In the genomic region with DNA sequence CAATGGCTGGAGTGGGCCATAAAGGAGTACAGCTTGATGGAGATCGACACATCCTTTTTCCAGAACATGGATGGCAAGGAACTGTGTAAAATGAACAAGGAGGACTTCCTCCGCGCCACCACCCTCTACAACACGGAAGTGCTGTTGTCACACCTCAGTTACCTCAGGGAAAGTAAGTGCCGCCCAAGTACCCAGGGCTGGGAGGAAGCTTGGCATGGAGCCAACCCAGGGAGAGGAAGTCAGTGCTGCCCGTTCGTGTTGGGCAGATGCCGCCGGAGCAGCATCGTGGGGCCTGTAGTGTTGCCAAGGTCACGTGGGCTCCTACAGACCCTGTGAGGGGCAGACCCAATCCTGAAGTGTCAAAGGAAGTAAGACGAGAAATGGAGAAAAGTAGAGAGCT, we compare ENCODE assay signal across 9 cellular contexts.
DNase-seq lines count a peak whose midpoint lies in the region; ATAC-seq and TF ChIP-seq lines count a peak whose summit lies in the region.
"Had no signal": no experiment of that assay in that cellular context is flagged by ENCODE, and none has a peak within 500 bp of the region (broad histone marks: within the 10 kb centered on the region; RNA-seq: fewer than 3 reads in every experiment).

No MANE protein-coding gene starts in this region.

- H3K4me1 Mint-ChIP-seq in stimulated activated naive CD8-positive, alpha-beta T cell treated with anti-CD3 and anti-CD28 coated beads, Interleukin-15, Interleukin-2, amounts not matched to agents 100 ng/mL and 50 ng/mL, for 24 hours (ENCODE audit: low read depth), result peaks cover 42% of the 10 kb centered on the region
- H3K4me1 Mint-ChIP-seq in GM23338, result peaks cover 22% of the 10 kb centered on the region

- no peaks in the 10 kb centered on the region for H3K27me3 ChIP-seq in GM23338 (ENCODE audit: insufficient read depth)

- TF ChIP-seq CTCF in GM23338 (conservative IDR thresholded peaks at IDR 0.05; ENCODE audit: low read depth in 2 of 2), result no peak

- peaks cover 15% of the 10 kb centered on the region for H3K4me1 ChIP-seq in GM23338 (ENCODE audit: insufficient read depth)

- no peaks in the 10 kb centered on the region for H3K27me3 Mint-ChIP-seq in stimulated activated naive CD8-positive, alpha-beta T cell treated with anti-CD3 and anti-CD28 coated beads, Interleukin-15, Interleukin-2, amounts not matched to agents 100 ng/mL and 50 ng/mL, for 24 hours
- H3K27me3 Mint-ChIP-seq in GM23338 (ENCODE audit: insufficient read depth, low read depth, poor library complexity), result peaks cover 17% of the 10 kb centered on the region

- H3F3A ChIP-seq in GM23338 (replicated peaks; ENCODE audit: low read depth), result 0 out of 2 replicates have a peak, but pooled peaks cover 4% of the 10 kb centered on the region

- H3K27ac ChIP-seq in GM23338 (ENCODE audit: low read depth), result no peak overlapping the region

- no peaks in the 10 kb centered on the region for H3K36me3 ChIP-seq in GM23338 (ENCODE audit: insufficient read depth)

- no peak overlapping the region for H3K4me3 Mint-ChIP-seq in stimulated activated naive CD8-positive, alpha-beta T cell treated with anti-CD3 and anti-CD28 coated beads, Interleukin-15, Interleukin-2, amounts not matched to agents 100 ng/mL and 50 ng/mL, for 24 hours
- H3K4me3 Mint-ChIP-seq in GM23338, result no peak overlapping the region

- no peaks in the 10 kb centered on the region; the same call in 1 of the 2 replicates for H3K9me2 ChIP-seq in GM23338 (ENCODE audit: insufficient read depth)

- H3K9me3 Mint-ChIP-seq in stimulated activated naive CD8-positive, alpha-beta T cell treated with anti-CD3 and anti-CD28 coated beads, Interleukin-15, Interleukin-2, amounts not matched to agents 100 ng/mL and 50 ng/mL, for 24 hours, result no peaks in the 10 kb centered on the region
- H3K9me3 Mint-ChIP-seq in GM23338, result no peaks in the 10 kb centered on the region; the same call in 2 of the 3 replicates

- ATAC-seq in GM23338 (no peak), HG02763 (IDR thresholded peaks at IDR 0.05; ENCODE audit: unreplicated experiment) (no peak)

- H3K4me3 ChIP-seq in GM23338, result no peak overlapping the region

- peaks cover 59% of the 10 kb centered on the region for H3K36me3 Mint-ChIP-seq in stimulated activated naive CD8-positive, alpha-beta T cell treated with anti-CD3 and anti-CD28 coated beads, Interleukin-15, Interleukin-2, amounts not matched to agents 100 ng/mL and 50 ng/mL, for 24 hours (ENCODE audit: low read depth)
- H3K36me3 Mint-ChIP-seq in GM23338 (ENCODE audit: low read depth), result no peaks in the 10 kb centered on the region

- no peak overlapping the region for H2AFZ ChIP-seq in GM23338

- H3K4me2 ChIP-seq in GM23338, result no peak overlapping the region

- H3K27ac Mint-ChIP-seq in stimulated activated naive CD8-positive, alpha-beta T cell treated with anti-CD3 and anti-CD28 coated beads, Interleukin-15, Interleukin-2, amounts not matched to agents 100 ng/mL and 50 ng/mL, for 24 hours, result peak overlapping the region; percentile 83
- H3K27ac Mint-ChIP-seq in GM23338, result no peak overlapping the region

- DNase-seq in NCI-H2171 treated with DMSO at 0.1 percent for 48 hours (lab: John Stamatoyannopoulos, UW) (peak; percentile 1), NCI-H2171 (lab: John Stamatoyannopoulos, UW) (no peak), kidney tubule cell (ENCODE audit: low spot score) (peak; percentile 82), GM23338 (ENCODE audit: low spot score) (no peak), T1000 (lab: John Stamatoyannopoulos, UW) (no peak)
- peak; percentile 48 for DNase-seq in activated CD8-positive, alpha-beta memory T cell treated with anti-CD3 and anti-CD28 coated beads, Interleukin-2, amount 50 U/mL, for 4 hours
- DNase-seq: HCEC 1CT had no signal

- no peaks in the 10 kb centered on the region for H4K20me1 ChIP-seq in GM23338 (replicated peaks; ENCODE audit: insufficient read depth)

- H3K79me2 ChIP-seq in GM23338 (replicated peaks; ENCODE audit: insufficient read depth), result no peaks in the 10 kb centered on the region

TF ChIP-seq in GM23338, 12 proteins besides CTCF, POLR2A, EP300 and RAD21 (continues in another document):
- TF ChIP-seq CREB1 (CRISPR knock-in tag; IDR thresholded peaks at IDR 0.05; ENCODE audit: low read depth), result no peak
- TF ChIP-seq STAT1 (IDR thresholded peaks at IDR 0.05; ENCODE audit: unreplicated experiment), result no peak
- no peak for TF ChIP-seq EZH2phosphoT487 (IDR thresholded peaks at IDR 0.05; ENCODE audit: unreplicated experiment)
- TF ChIP-seq NANOG (IDR thresholded peaks at IDR 0.05; ENCODE audit: borderline replicate concordance), result no peak
- no peak for TF ChIP-seq ZNF114 (CRISPR knock-in tag; IDR thresholded peaks at IDR 0.05)
- no peak for TF ChIP-seq POLR2AphosphoS5 (IDR thresholded peaks at IDR 0.05; ENCODE audit: low read depth)
- TF ChIP-seq, protein P1, sequence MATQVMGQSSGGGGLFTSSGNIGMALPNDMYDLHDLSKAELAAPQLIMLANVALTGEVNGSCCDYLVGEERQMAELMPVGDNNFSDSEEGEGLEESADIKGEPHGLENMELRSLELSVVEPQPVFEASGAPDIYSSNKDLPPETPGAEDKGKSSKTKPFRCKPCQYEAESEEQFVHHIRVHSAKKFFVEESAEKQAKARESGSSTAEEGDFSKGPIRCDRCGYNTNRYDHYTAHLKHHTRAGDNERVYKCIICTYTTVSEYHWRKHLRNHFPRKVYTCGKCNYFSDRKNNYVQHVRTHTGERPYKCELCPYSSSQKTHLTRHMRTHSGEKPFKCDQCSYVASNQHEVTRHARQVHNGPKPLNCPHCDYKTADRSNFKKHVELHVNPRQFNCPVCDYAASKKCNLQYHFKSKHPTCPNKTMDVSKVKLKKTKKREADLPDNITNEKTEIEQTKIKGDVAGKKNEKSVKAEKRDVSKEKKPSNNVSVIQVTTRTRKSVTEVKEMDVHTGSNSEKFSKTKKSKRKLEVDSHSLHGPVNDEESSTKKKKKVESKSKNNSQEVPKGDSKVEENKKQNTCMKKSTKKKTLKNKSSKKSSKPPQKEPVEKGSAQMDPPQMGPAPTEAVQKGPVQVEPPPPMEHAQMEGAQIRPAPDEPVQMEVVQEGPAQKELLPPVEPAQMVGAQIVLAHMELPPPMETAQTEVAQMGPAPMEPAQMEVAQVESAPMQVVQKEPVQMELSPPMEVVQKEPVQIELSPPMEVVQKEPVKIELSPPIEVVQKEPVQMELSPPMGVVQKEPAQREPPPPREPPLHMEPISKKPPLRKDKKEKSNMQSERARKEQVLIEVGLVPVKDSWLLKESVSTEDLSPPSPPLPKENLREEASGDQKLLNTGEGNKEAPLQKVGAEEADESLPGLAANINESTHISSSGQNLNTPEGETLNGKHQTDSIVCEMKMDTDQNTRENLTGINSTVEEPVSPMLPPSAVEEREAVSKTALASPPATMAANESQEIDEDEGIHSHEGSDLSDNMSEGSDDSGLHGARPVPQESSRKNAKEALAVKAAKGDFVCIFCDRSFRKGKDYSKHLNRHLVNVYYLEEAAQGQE (IDR thresholded peaks at IDR 0.05; ENCODE audit: unreplicated experiment), result no peak
- TF ChIP-seq EZH2 (IDR thresholded peaks at IDR 0.05; ENCODE audit: low read depth, unreplicated experiment), result no peak
- TF ChIP-seq ZNF331 (CRISPR knock-in tag; IDR thresholded peaks at IDR 0.05; ENCODE audit: low read depth), result no peak

Comparison
In these comparisons a context has a peak if more than half of its experiments do, and no peak if none do; other contexts are left out.
1. DNase-seq: peak in NCI-H2171 treated with DMSO at 0.1 percent for 48 hours (single experiment), activated CD8-positive, alpha-beta memory T cell treated with anti-CD3 and anti-CD28 coated beads, Interleukin-2, amount 50 U/mL, for 4 hours (single experiment) and kidney tubule cell (single experiment); none in NCI-H2171 (single experiment), GM23338 (single experiment) and T1000 (single experiment).